In genomic region chr19:10228925-10229324, GRCh38 we compare ENCODE assay signal across 8 cellular contexts. TPM values are rescaled to one million over a fixed set of nuclear protein-coding genes. Genes with fewer than 3 reads are reported as not detected.
DNase-seq lines count a peak whose midpoint lies in the region; ATAC-seq and TF ChIP-seq lines count a peak whose summit lies in the region.

No MANE protein-coding gene starts in this region.

- ATAC-seq in activated B cell treated with CpG ODN at 0.5 μM for 24 hours (ENCODE audit: low read depth): peak; percentile 35

- no peak overlapping the region for H3K4me3 ChIP-seq in Jurkat, Clone E6-1 (ENCODE audit: low read length)
- peak overlapping the region in 1 of 4 donors; percentile 1 for H3K4me3 ChIP-seq in esophagus squamous epithelium
- H3K4me3 ChIP-seq in sigmoid colon: peak overlapping the region in 3 of 4 donors; percentile 88 to 99 (median 98)

- DNase-seq in NCI-H2029 (lab: John Stamatoyannopoulos, UW): peak; percentile 31
- DNase-seq in NCI-H2029 treated with DMSO at 0.1 percent for 48 hours (lab: John Stamatoyannopoulos, UW): no peak
- DNase-seq in Jurkat, Clone E6-1 (ENCODE audit: low read depth, low spot score): peak; percentile 27
- DNase-seq in activated B cell treated with CpG ODN at 0.5 μM for 24 hours: no peak
- DNase-seq in esophagus squamous epithelium (lab: John Stamatoyannopoulos, UW): no peak
- DNase-seq in sigmoid colon: no peak
- no peak for DNase-seq in kidney tubule cell (ENCODE audit: low spot score)
- no peak for DNase-seq in NCI-H1048 (lab: John Stamatoyannopoulos, UW)

- no peak for TF ChIP-seq EP300 in sigmoid colon (IDR thresholded peaks at IDR 0.05)

- H3K36me3 ChIP-seq in esophagus squamous epithelium (peaks cover 0 to 9% (median 0%) of the 10 kb centered on the region in 3 donors), sigmoid colon (peaks cover 0 to 8% (median 2%) of the 10 kb centered on the region in 4 donors)

- no peak overlapping the region for H3K27ac Mint-ChIP-seq in activated B cell treated with CpG ODN at 0.5 μM for 24 hours

- intact Hi-C loops in activated B cell treated with CpG ODN at 0.5 μM for 24 hours (cut with micrococcal nuclease) (loop anchor here (1.0 to 2.0 kb wide), 2 partner anchors 21 to 34 kb away; partner anchors contain the start of gene DNMT1), esophagus squamous epithelium (cut with DNase I) (no loop called here), sigmoid colon (cut with DNase I) (no loop called here)

- CTCF ChIA-PET in activated B cell treated with CpG ODN at 0.5 μM for 24 hours (lab: Charles Lee): interaction anchor here (1.5 to 8.1 kb wide), 2 partner anchors 18 to 21 kb away, joined by 5 to 93 read pairs; partner anchors contain the start of gene MRPL4

- no peaks in the 10 kb centered on the region for H3K9me3 Mint-ChIP-seq in activated B cell treated with CpG ODN at 0.5 μM for 24 hours

- H3K4me1 Mint-ChIP-seq in activated B cell treated with CpG ODN at 0.5 μM for 24 hours: peaks cover 34% of the 10 kb centered on the region

- TF ChIP-seq POLR2A in esophagus squamous epithelium (IDR thresholded peaks at IDR 0.05) (no peak), sigmoid colon (IDR thresholded peaks at IDR 0.05) (no peak)

- H3K27ac ChIP-seq in esophagus squamous epithelium: peak overlapping the region in 3 of 4 donors; percentile 57 to 94 (median 89)
- peak overlapping the region; percentile 82 to 89 (median 88) for H3K27ac ChIP-seq in sigmoid colon

- no peaks in the 10 kb centered on the region for H3K36me3 Mint-ChIP-seq in activated B cell treated with CpG ODN at 0.5 μM for 24 hours (ENCODE audit: low read depth)

- WGBS in esophagus squamous epithelium, 2 donors: 42 to 53% methylated on average over 2 of the region's 2 CpGs
- WGBS in sigmoid colon, 2 donors: 28 to 37% methylated on average over 2 of the region's 2 CpGs

- POLR2A ChIA-PET in activated B cell treated with CpG ODN at 0.5 μM for 24 hours (lab: Charles Lee): interaction anchor here (1.4 to 1.6 kb wide), 2 partner anchors 21 to 23 kb away, joined by 3 to 7 read pairs; partner anchors contain the start of gene MRPL4

- H3K27me3 ChIP-seq in esophagus squamous epithelium (no peaks in the 10 kb centered on the region), sigmoid colon (no peaks in the 10 kb centered on the region)

- peaks cover 13 to 58% (median 17%) of the 10 kb centered on the region in 3 donors for H3K4me1 ChIP-seq in esophagus squamous epithelium
- H3K4me1 ChIP-seq in sigmoid colon: peaks cover 2 to 36% (median 23%) of the 10 kb centered on the region in 4 donors

- peak overlapping the region; percentile 44 for H3K4me3 Mint-ChIP-seq in activated B cell treated with CpG ODN at 0.5 μM for 24 hours

- H3K27me3 Mint-ChIP-seq in activated B cell treated with CpG ODN at 0.5 μM for 24 hours: no peaks in the 10 kb centered on the region

- H3K9me3 ChIP-seq in esophagus squamous epithelium: no peaks in the 10 kb centered on the region
- H3K9me3 ChIP-seq in sigmoid colon: no peaks in the 10 kb centered on the region

- TF ChIP-seq CTCF in activated B cell treated with CpG ODN at 0.5 μM for 24 hours (IDR thresholded peaks at IDR 0.05) (no peak), esophagus squamous epithelium (IDR thresholded peaks at IDR 0.05) (peak in 5 of 6 experiments; percentile 40 to 54 (median 50)), sigmoid colon (IDR thresholded peaks at IDR 0.05) (peak in 3 of 4 experiments; percentile 19 to 35 (median 21))

RNA-seq across cellular contexts. Expression of gene S1PR2, which starts 2.2 kb away (rescaled TPM):
- 1.5 TPM for polyA plus RNA-seq in Jurkat, Clone E6-1 (2012; ENCODE audit: insufficient read depth, insufficient read length)
- 5.3 and 5.6 TPM in 2 replicates for total RNA-seq in activated B cell treated with CpG ODN at 0.5 μM for 24 hours
- total RNA-seq in esophagus squamous epithelium: 1 to 10 TPM; 1.6 to 6.1 (median 3.3) TPM
- total RNA-seq in sigmoid colon: 10 to 100 TPM in 3 of 4 donors, 1 to 10 TPM in 1; 7.1 to 13.0 (median 10.6) TPM
- polyA plus RNA-seq in sigmoid colon: 1 to 10 TPM; 1.2 to 3.6 (median 3.5) TPM

RNA-seq across cellular contexts. Expression of gene MRPL4, which starts 23.1 kb away (rescaled TPM):
- 106 TPM for polyA plus RNA-seq in Jurkat, Clone E6-1 (2012; ENCODE audit: insufficient read depth, insufficient read length)
- total RNA-seq in activated B cell treated with CpG ODN at 0.5 μM for 24 hours: 66.9 and 68.3 TPM in 2 replicates
- total RNA-seq in esophagus squamous epithelium: 100 to 1,000 TPM in 2 of 4 donors, 10 to 100 TPM in 2; 77.6 to 105 (median 92.6) TPM
- total RNA-seq in sigmoid colon: 10 to 100 TPM; 37.9 to 68.9 (median 62.8) TPM
- polyA plus RNA-seq in sigmoid colon: 10 to 100 TPM; 45.1 to 85.2 (median 51.1) TPM

RNA-seq across cellular contexts. Expression of gene DNMT1, which starts 34.2 kb away (rescaled TPM):
- 313 TPM for polyA plus RNA-seq in Jurkat, Clone E6-1 (2012; ENCODE audit: insufficient read depth, insufficient read length)
- total RNA-seq in activated B cell treated with CpG ODN at 0.5 μM for 24 hours (136 and 156 TPM in 2 replicates), esophagus squamous epithelium (10 to 100 TPM; 29.5 to 80.6 (median 48.4) TPM), sigmoid colon (10 to 100 TPM; 22.1 to 47.6 (median 34.9) TPM)
- polyA plus RNA-seq in sigmoid colon: 10 to 100 TPM; 12.0 to 47.9 (median 13.6) TPM

RNA-seq across cellular contexts. Expression of gene ICAM1, which starts 42.0 kb away (rescaled TPM):
- polyA plus RNA-seq in Jurkat, Clone E6-1 (2012; ENCODE audit: insufficient read depth, insufficient read length): 4.1 TPM
- total RNA-seq in activated B cell treated with CpG ODN at 0.5 μM for 24 hours (32.6 and 37.4 TPM in 2 replicates), esophagus squamous epithelium (10 to 100 TPM in 1 of 4 donors, 1 to 10 TPM in 3; 5.4 to 26.4 (median 7.7) TPM), sigmoid colon (10 to 100 TPM; 11.0 to 33.1 (median 13.5) TPM)
- 10 to 100 TPM in 2 of 3 donors, 1 to 10 TPM in 1; 5.4 to 27.0 (median 15.7) TPM for polyA plus RNA-seq in sigmoid colon

RNA-seq across cellular contexts. Expression of gene ICAM4, which starts 57.8 kb away (rescaled TPM):
- polyA plus RNA-seq in Jurkat, Clone E6-1 (2012; ENCODE audit: insufficient read depth, insufficient read length): 11.5 TPM
- total RNA-seq in activated B cell treated with CpG ODN at 0.5 μM for 24 hours (0.71 and 0.95 TPM in 2 replicates), esophagus squamous epithelium (under 1 TPM in 2 of 4 donors, not detected in 2; 0.29 to 0.76 TPM), sigmoid colon (not detected)
- polyA plus RNA-seq in sigmoid colon: under 1 TPM in 1 of 3 donors, not detected in 2; 0.42 TPM

Comparison
In these comparisons a context has a peak if more than half of its experiments do, and no peak if none do; other contexts are left out.
1. DNase-seq: peak in NCI-H2029 (single experiment) and Jurkat, Clone E6-1 (single experiment); none in NCI-H2029 treated with DMSO at 0.1 percent for 48 hours (single experiment), activated B cell treated with CpG ODN at 0.5 μM for 24 hours (single experiment), esophagus squamous epithelium (single experiment), sigmoid colon (single experiment), kidney tubule cell (single experiment) and NCI-H1048 (single experiment).